In genomic region chr7:153065021-153065420, GRCh38 we compare ENCODE assay signal across 24 cellular contexts.
DNase-seq lines count a peak whose midpoint lies in the region; ATAC-seq, FAIRE-seq and TF ChIP-seq lines count a peak whose summit lies in the region.
"Had no signal": no experiment of that assay in that cellular context is flagged by ENCODE, and none has a peak within 500 bp of the region (broad histone marks: within the 10 kb centered on the region; RNA-seq: fewer than 3 reads in every experiment).

No MANE protein-coding gene starts in this region.

- H3K18ac ChIP-seq in neuronal stem cell (ENCODE audit: low read length) = no peak overlapping the region

- no peak overlapping the region for H2AFZ ChIP-seq in neuronal stem cell (ENCODE audit: low read length)

- no peak overlapping the region for H3K14ac ChIP-seq in neuronal stem cell (ENCODE audit: low read length)

- no peak overlapping the region for H4K8ac ChIP-seq in neuronal stem cell (ENCODE audit: low read depth, low read length)

- no peaks in the 10 kb centered on the region for H3K79me1 ChIP-seq in neuronal stem cell (ENCODE audit: low read depth, low read length)

- no peak overlapping the region for H3K4ac ChIP-seq in neuronal stem cell (ENCODE audit: low read length)

- H3K4me3 ChIP-seq in RWPE2 (ENCODE audit: severe bottlenecking) (no peak overlapping the region), neuronal stem cell (ENCODE audit: low read length in 2 of 2) (no peak overlapping the region)
- H3K4me3 ChIP-seq: A549; BLaER1 treated with 17β-estradiol and CSF1 and Interleukin-3, amounts not matched to agents 10 nM and 100 nM; GM12878 had no signal

- H3K9me3 ChIP-seq in RWPE2 (ENCODE audit: severe bottlenecking) (no peaks in the 10 kb centered on the region), neuronal stem cell (replicated peaks in 1 of 2; ENCODE audit: control insufficient read depth in 2 of 2, insufficient read depth in 1 of 2, low read depth in 1 of 2, low read length in 2 of 2) (peaks cover 0 to 2% of the 10 kb centered on the region in 2 donors)
- H3K9me3 ChIP-seq: A549; BE2C; BLaER1 treated with 17β-estradiol and CSF1 and Interleukin-3, amounts not matched to agents 10 nM and 100 nM had no signal

- H3K23ac ChIP-seq in neuronal stem cell (ENCODE audit: low read depth, low read length, poor library complexity) = no peak overlapping the region

- TF ChIP-seq CTCF in RWPE2 (IDR thresholded peaks at IDR 0.05; ENCODE audit: poor library complexity, severe bottlenecking) = no peak

- ATAC-seq in RWPE2 (ENCODE audit: low read depth) (peak; percentile 46), HG03159 (IDR thresholded peaks at IDR 0.05; ENCODE audit: unreplicated experiment) (no peak)
- ATAC-seq: A549, GM12878 had no signal

- no peak overlapping the region for H3K9ac ChIP-seq in neuronal stem cell (ENCODE audit: low read depth, low read length, poor library complexity)
- H3K9ac ChIP-seq: BLaER1 treated with 17β-estradiol and CSF1 and Interleukin-3, amounts not matched to agents 10 nM and 100 nM had no signal

- H3K36me3 ChIP-seq in RWPE2 (ENCODE audit: low read depth) (no peaks in the 10 kb centered on the region), neuronal stem cell (replicated peaks in 1 of 2; ENCODE audit: control insufficient read depth in 2 of 2, insufficient read depth in 2 of 2, low read length in 2 of 2) (no peaks in the 10 kb centered on the region)
- H3K36me3 ChIP-seq: BE2C; BLaER1 treated with 17β-estradiol and CSF1 and Interleukin-3, amounts not matched to agents 10 nM and 100 nM had no signal

- no peak overlapping the region for H3K4me2 ChIP-seq in neuronal stem cell (ENCODE audit: insufficient read depth, low read length, poor library complexity, severe bottlenecking)
- H3K4me2 ChIP-seq: A549; BLaER1 treated with 17β-estradiol and CSF1 and Interleukin-3, amounts not matched to agents 10 nM and 100 nM had no signal

- peaks cover 14% of the 10 kb centered on the region for H3K4me1 ChIP-seq in RWPE2 (ENCODE audit: insufficient read depth, poor library complexity, severe bottlenecking)
- no peaks in the 10 kb centered on the region for H3K4me1 ChIP-seq in neuronal stem cell (ENCODE audit: control insufficient read depth in 2 of 2, insufficient read depth in 1 of 2, low read depth in 1 of 2, low read length in 2 of 2)
- H3K4me1 ChIP-seq: A549; BE2C; BLaER1 treated with 17β-estradiol and CSF1 and Interleukin-3, amounts not matched to agents 10 nM and 100 nM had no signal

- no peaks in the 10 kb centered on the region for H3K27me3 ChIP-seq in RWPE2 (ENCODE audit: insufficient read depth, poor library complexity, severe bottlenecking)
- H3K27me3 ChIP-seq in neuronal stem cell (ENCODE audit: control insufficient read depth in 3 of 3, insufficient read depth in 3 of 3, low read depth in 1 of 3, low read length in 3 of 3) = peaks cover 0 to 9% (median 0%) of the 10 kb centered on the region in 3 experiments
- H3K27me3 ChIP-seq: BLaER1 treated with 17β-estradiol and CSF1 and Interleukin-3, amounts not matched to agents 10 nM and 100 nM had no signal

- H2BK15ac ChIP-seq in neuronal stem cell (ENCODE audit: low read length) = no peak overlapping the region

- TF ChIP-seq POLR2A in H54 (IDR thresholded peaks at IDR 0.05; ENCODE audit: low read depth, low read length) = no peak

- no peak overlapping the region for H2AK5ac ChIP-seq in neuronal stem cell (ENCODE audit: low read depth, low read length)

- no peak overlapping the region for H2BK5ac ChIP-seq in neuronal stem cell (ENCODE audit: low read length)

- H2BK12ac ChIP-seq in neuronal stem cell (ENCODE audit: low read length) = no peak overlapping the region

- FAIRE-seq in H54 (lab: Jason Lieb, UNC) = no peak
- FAIRE-seq: A549, D721Med, GM12878 had no signal

- DNase-seq in HT1080 (ENCODE audit: low read depth) (peak; percentile 26), NCI-H69 (lab: John Stamatoyannopoulos, UW) (peak; percentile 26), RWPE2 (ENCODE audit: low spot score) (no peak), iris pigment epithelial cell (ENCODE audit: low read depth) (peak; percentile 15), neuronal stem cell (ENCODE audit: low spot score) (no peak), H54 (ENCODE audit: insufficient read length, low spot score) (no peak)
- DNase-seq: 8988T; ACHN; AML-193; BE2C; CD4-positive, alpha-beta T cell; CD8-positive, alpha-beta memory T cell; DMS 273 treated with DMSO at 0.1 percent for 48 hours; DMS79; EL; GDM1; GOT3; H7; HCEC 1CT had no signal

- H2BK120ac ChIP-seq in neuronal stem cell (ENCODE audit: low read depth, low read length) = no peak overlapping the region

- H4K91ac ChIP-seq in neuronal stem cell (ENCODE audit: low read depth, low read length, poor library complexity) = no peak overlapping the region

- H3K27ac ChIP-seq in RWPE2 (ENCODE audit: poor library complexity, severe bottlenecking) (no peak overlapping the region), neuronal stem cell (replicated peaks; ENCODE audit: low read length) (no peak overlapping the region)
- H3K27ac ChIP-seq: A549; BLaER1 treated with 17β-estradiol and CSF1 and Interleukin-3, amounts not matched to agents 10 nM and 100 nM had no signal

- WGBS in neuronal stem cell (ENCODE audit: extremely low coverage in 2 of 2, insufficient read length in 2 of 2, insufficient replicate concordance in 1 of 2), 2 donors = no CpG with 5 or more reads among the region's 1 CpG

Comparison
In these comparisons a context has a peak if more than half of its experiments do, and no peak if none do; other contexts are left out.
1. DNase-seq: peak in HT1080 (single experiment), NCI-H69 (single experiment) and iris pigment epithelial cell (single experiment); none in RWPE2 (single experiment), neuronal stem cell (single experiment) and H54 (single experiment).